Comparison of ENCODE assay signal across 35 cellular contexts in genomic region chr12:132279930-132280329, GRCh38. TPM values are rescaled to one million over a fixed set of nuclear protein-coding genes. Genes with fewer than 3 reads are reported as not detected.
"Had no signal": no experiment of that assay in that cellular context is flagged by ENCODE, and none has a peak within 500 bp of the region (broad histone marks: within the 10 kb centered on the region; RNA-seq: fewer than 3 reads in every experiment).

No MANE protein-coding gene starts in this region.

- H3K4me1 Mint-ChIP-seq: activated CD4-positive, alpha-beta T cell treated with anti-CD3 and anti-CD28 coated beads, Interleukin-2, amount 10 ng/mL, durations not matched to agents 24 days and 14 days; activated naive CD8-positive, alpha-beta T cell treated with anti-CD3 and anti-CD28 coated beads for 36 hours; activated T-helper 17 cell treated with anti-CD3 and anti-CD28 coated beads, Interleukin-2, amount 50 U/mL, for 72 hours; central memory CD8-positive, alpha-beta T cell had no signal

- H3K4me3 ChIP-seq: cardiac muscle cell, MG63, PC-9, SJCRH30, SK-N-MC had no signal

- H3K27me3 ChIP-seq: MG63, SJCRH30 had no signal

- DNase-seq: activated CD4-positive, alpha-beta T cell treated with anti-CD3 and anti-CD28 coated beads, Interleukin-2, amount 10 ng/mL, durations not matched to agents 24 days and 14 days; activated CD4-positive, alpha-beta T cell treated with anti-CD3 and anti-CD28 coated beads, Interleukin-2, amount 50 U/mL, for 4 hours; activated CD8-positive, alpha-beta T cell treated with anti-CD3 and anti-CD28 coated beads for 36 hours; activated effector memory CD4-positive, alpha-beta T cell treated with anti-CD3 and anti-CD28 coated beads, Interleukin-2, amount 50 U/mL, for 16 hours; activated naive CD4-positive, alpha-beta T cell; activated naive CD4-positive, alpha-beta T cell treated with anti-CD3 and anti-CD28 coated beads, Interleukin-2, amount 50 U/mL, for 16 hours; activated naive CD8-positive, alpha-beta T cell treated with anti-CD3 and anti-CD28 coated beads for 36 hours; activated T-cell treated with anti-CD3 and anti-CD28 coated beads, Interleukin-2, amount 50 U/mL, for 1 hour; activated T-cell treated with anti-CD3 and anti-CD28 coated beads, Interleukin-2, amount 50 U/mL, for 72 hours; amniotic stem cell; brain microvascular endothelial cell; MG63; NCI-H1048; NCI-H1105 treated with DMSO at 0.1 percent for 48 hours; NCI-H1436 treated with DMSO at 0.1 percent for 48 hours; NCI-H1694 treated with DMSO at 0.1 percent for 48 hours; NCI-H2029; NCI-H510A; NCI-H526; NCI-H748 treated with DMSO at 0.1 percent for 48 hours; NK-92 treated with Interleukin-12 subunit alpha and Interleukin-12 subunit beta, amount 100 ng/mL, for 24 hours; PC-9; SHP77; SJCRH30; T1000 had no signal

- H3K36me3 ChIP-seq: brain microvascular endothelial cell, cardiac muscle cell, MG63, SJCRH30 had no signal

- H3K9me3 ChIP-seq: MG63, SJCRH30 had no signal

- H3K4me3 Mint-ChIP-seq: activated CD4-positive, alpha-beta T cell treated with anti-CD3 and anti-CD28 coated beads, Interleukin-2, amount 10 ng/mL, durations not matched to agents 24 days and 14 days; activated CD8-positive, alpha-beta T cell treated with anti-CD3 and anti-CD28 coated beads for 36 hours; activated naive CD8-positive, alpha-beta T cell treated with anti-CD3 and anti-CD28 coated beads for 36 hours; activated T-cell treated with anti-CD3 and anti-CD28 coated beads, Interleukin-2, amount 50 U/mL, for 72 hours; activated T-helper 17 cell treated with anti-CD3 and anti-CD28 coated beads, Interleukin-2, amount 50 U/mL, for 72 hours; central memory CD8-positive, alpha-beta T cell had no signal

- FAIRE-seq: RCC 7860 had no signal

- H3K27ac Mint-ChIP-seq: activated CD4-positive, alpha-beta T cell treated with anti-CD3 and anti-CD28 coated beads, Interleukin-2, amount 10 ng/mL, durations not matched to agents 24 days and 14 days; activated CD8-positive, alpha-beta T cell treated with anti-CD3 and anti-CD28 coated beads for 36 hours; activated naive CD8-positive, alpha-beta T cell treated with anti-CD3 and anti-CD28 coated beads for 36 hours; activated T-cell treated with anti-CD3 and anti-CD28 coated beads, Interleukin-2, amount 50 U/mL, for 72 hours; activated T-helper 17 cell treated with anti-CD3 and anti-CD28 coated beads, Interleukin-2, amount 50 U/mL, for 72 hours had no signal

- H3K9me3 Mint-ChIP-seq: activated CD4-positive, alpha-beta T cell treated with anti-CD3 and anti-CD28 coated beads, Interleukin-2, amount 10 ng/mL, durations not matched to agents 24 days and 14 days; activated CD8-positive, alpha-beta T cell treated with anti-CD3 and anti-CD28 coated beads for 36 hours; activated naive CD8-positive, alpha-beta T cell treated with anti-CD3 and anti-CD28 coated beads for 36 hours; activated T-cell treated with anti-CD3 and anti-CD28 coated beads, Interleukin-2, amount 50 U/mL, for 72 hours; activated T-helper 17 cell treated with anti-CD3 and anti-CD28 coated beads, Interleukin-2, amount 50 U/mL, for 72 hours; central memory CD8-positive, alpha-beta T cell had no signal

- H2AFZ ChIP-seq: PC-9 had no signal

- H3K27ac ChIP-seq: brain microvascular endothelial cell, cardiac muscle cell, PC-9, RWPE1, SJCRH30, SK-N-MC had no signal

- H3K36me3 Mint-ChIP-seq: activated naive CD8-positive, alpha-beta T cell treated with anti-CD3 and anti-CD28 coated beads for 36 hours had no signal

- H3K4me2 ChIP-seq: PC-9 had no signal

- H3K4me1 ChIP-seq: SJCRH30 had no signal

- ATAC-seq: activated CD8-positive, alpha-beta T cell treated with anti-CD3 and anti-CD28 coated beads for 36 hours; activated T-cell treated with anti-CD3 and anti-CD28 coated beads, Interleukin-2, amount 50 U/mL, for 72 hours; activated T-helper 17 cell treated with anti-CD3 and anti-CD28 coated beads, Interleukin-2, amount 50 U/mL, for 72 hours had no signal

RNA-seq across cellular contexts. Expression of gene GALNT9, which starts 49.5 kb away (rescaled TPM):
- total RNA-seq: activated CD4-positive, alpha-beta T cell treated with anti-CD3 and anti-CD28 coated beads, Interleukin-2, amount 10 ng/mL, durations not matched to agents 24 days and 14 days; activated CD8-positive, alpha-beta memory T cell treated with anti-CD3 and anti-CD28 coated beads for 36 hours; activated CD8-positive, alpha-beta T cell treated with anti-CD3 and anti-CD28 coated beads for 36 hours; activated naive CD8-positive, alpha-beta T cell treated with anti-CD3 and anti-CD28 coated beads for 36 hours; T-helper 1 cell treated with Interleukin-12 subunit alpha and Interleukin-12 subunit beta and Interleukin-4 antibody, amounts not matched to agents 30 ng/mL and 1 ng/mL, for 36 hours; T-helper 2 cell treated with Interferon-gamma antibody and Interleukin-4, amounts not matched to agents 100 ng/mL and 5 ng/mL, for 36 hours had no signal
- polyA plus RNA-seq: aorta had no signal
